Comparison of ENCODE assay signal across 2 cellular contexts in the genomic region with DNA sequence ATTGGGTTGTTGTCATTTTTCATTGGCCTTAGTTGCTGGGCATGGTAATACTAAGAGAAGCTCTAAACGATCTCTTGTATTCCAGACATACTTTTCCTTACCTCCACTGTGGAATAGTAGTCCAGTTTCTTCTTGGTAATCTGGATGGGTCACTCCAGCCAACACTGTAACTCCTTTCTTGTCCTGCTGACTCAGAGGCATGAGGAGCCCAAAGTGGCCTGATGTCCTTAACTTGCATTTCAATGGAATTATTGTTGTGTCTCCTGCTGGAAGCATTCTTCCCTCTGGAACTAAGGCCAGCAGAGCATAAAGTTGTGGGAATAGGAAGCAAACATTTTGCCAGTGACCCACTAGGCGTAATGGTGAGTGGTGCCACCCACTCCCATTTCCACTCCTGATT.
TF ChIP-seq lines count a peak whose summit lies in the region.

No MANE protein-coding gene starts in this region.

TF ChIP-seq in IMR-90, 13 proteins besides CTCF, POLR2A, EP300 and RAD21:
- no peak for TF ChIP-seq BHLHE40 (IDR thresholded peaks at IDR 0.05; ENCODE audit: low read depth, low read length)
- no peak for TF ChIP-seq SMC3 (IDR thresholded peaks at IDR 0.05; ENCODE audit: low read depth, low read length)
- no peak for TF ChIP-seq CHD1 (IDR thresholded peaks at IDR 0.05; ENCODE audit: low read depth, low read length)
- TF ChIP-seq, protein P1, sequence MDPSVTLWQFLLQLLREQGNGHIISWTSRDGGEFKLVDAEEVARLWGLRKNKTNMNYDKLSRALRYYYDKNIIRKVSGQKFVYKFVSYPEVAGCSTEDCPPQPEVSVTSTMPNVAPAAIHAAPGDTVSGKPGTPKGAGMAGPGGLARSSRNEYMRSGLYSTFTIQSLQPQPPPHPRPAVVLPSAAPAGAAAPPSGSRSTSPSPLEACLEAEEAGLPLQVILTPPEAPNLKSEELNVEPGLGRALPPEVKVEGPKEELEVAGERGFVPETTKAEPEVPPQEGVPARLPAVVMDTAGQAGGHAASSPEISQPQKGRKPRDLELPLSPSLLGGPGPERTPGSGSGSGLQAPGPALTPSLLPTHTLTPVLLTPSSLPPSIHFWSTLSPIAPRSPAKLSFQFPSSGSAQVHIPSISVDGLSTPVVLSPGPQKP (IDR thresholded peaks at IDR 0.05; ENCODE audit: borderline replicate concordance, low read depth, low read length) = no peak
- no peak for TF ChIP-seq NFE2L2 (IDR thresholded peaks at IDR 0.05; ENCODE audit: low read depth, low read length)
- no peak for TF ChIP-seq MXI1 (IDR thresholded peaks at IDR 0.05; ENCODE audit: borderline replicate concordance, low read depth, low read length)
- TF ChIP-seq FOS (IDR thresholded peaks at IDR 0.05; ENCODE audit: low read depth, low read length) = no peak
- TF ChIP-seq, protein P2, sequence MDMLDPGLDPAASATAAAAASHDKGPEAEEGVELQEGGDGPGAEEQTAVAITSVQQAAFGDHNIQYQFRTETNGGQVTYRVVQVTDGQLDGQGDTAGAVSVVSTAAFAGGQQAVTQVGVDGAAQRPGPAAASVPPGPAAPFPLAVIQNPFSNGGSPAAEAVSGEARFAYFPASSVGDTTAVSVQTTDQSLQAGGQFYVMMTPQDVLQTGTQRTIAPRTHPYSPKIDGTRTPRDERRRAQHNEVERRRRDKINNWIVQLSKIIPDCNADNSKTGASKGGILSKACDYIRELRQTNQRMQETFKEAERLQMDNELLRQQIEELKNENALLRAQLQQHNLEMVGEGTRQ (IDR thresholded peaks at IDR 0.05; ENCODE audit: low read depth, low read length) = no peak
- TF ChIP-seq MAFK (IDR thresholded peaks at IDR 0.05; ENCODE audit: low read depth, low read length) = no peak
- TF ChIP-seq RCOR1 (IDR thresholded peaks at IDR 0.05; ENCODE audit: insufficient replicate concordance, low read length) = no peak
- no peak for TF ChIP-seq CEBPB (IDR thresholded peaks at IDR 0.05; ENCODE audit: low read depth, low read length)
- no peak for TF ChIP-seq RFX5 (IDR thresholded peaks at IDR 0.05; ENCODE audit: low read depth, low read length)
- TF ChIP-seq MAZ (IDR thresholded peaks at IDR 0.05; ENCODE audit: borderline replicate concordance, low read depth, low read length) = no peak

TF ChIP-seq in K562, 482 proteins besides CTCF, POLR2A, EP300 and RAD21:
- TF ChIP-seq PYGO2 (tag; IDR thresholded peaks at IDR 0.05) = no peak
- TF ChIP-seq CBFA2T3 (IDR thresholded peaks at IDR 0.05) = no peak
- TF ChIP-seq, protein P3, sequence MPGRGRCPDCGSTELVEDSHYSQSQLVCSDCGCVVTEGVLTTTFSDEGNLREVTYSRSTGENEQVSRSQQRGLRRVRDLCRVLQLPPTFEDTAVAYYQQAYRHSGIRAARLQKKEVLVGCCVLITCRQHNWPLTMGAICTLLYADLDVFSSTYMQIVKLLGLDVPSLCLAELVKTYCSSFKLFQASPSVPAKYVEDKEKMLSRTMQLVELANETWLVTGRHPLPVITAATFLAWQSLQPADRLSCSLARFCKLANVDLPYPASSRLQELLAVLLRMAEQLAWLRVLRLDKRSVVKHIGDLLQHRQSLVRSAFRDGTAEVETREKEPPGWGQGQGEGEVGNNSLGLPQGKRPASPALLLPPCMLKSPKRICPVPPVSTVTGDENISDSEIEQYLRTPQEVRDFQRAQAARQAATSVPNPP (IDR thresholded peaks at IDR 0.05; ENCODE audit: borderline replicate concordance, insufficient read depth, insufficient read length) = no peak
- no peak for TF ChIP-seq ZNF232 (CRISPR knock-in tag; IDR thresholded peaks at IDR 0.05)
- TF ChIP-seq CEBPB (tag; IDR thresholded peaks at IDR 0.05) = no peak
- TF ChIP-seq, protein P4, sequence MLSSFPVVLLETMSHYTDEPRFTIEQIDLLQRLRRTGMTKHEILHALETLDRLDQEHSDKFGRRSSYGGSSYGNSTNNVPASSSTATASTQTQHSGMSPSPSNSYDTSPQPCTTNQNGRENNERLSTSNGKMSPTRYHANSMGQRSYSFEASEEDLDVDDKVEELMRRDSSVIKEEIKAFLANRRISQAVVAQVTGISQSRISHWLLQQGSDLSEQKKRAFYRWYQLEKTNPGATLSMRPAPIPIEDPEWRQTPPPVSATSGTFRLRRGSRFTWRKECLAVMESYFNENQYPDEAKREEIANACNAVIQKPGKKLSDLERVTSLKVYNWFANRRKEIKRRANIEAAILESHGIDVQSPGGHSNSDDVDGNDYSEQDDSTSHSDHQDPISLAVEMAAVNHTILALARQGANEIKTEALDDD (IDR thresholded peaks at IDR 0.05) = 0 out of 2 replicates have a peak, but pooled peaks have one; percentile 11
- no peak for TF ChIP-seq ZNF707 (CRISPR knock-in tag; conservative IDR thresholded peaks at IDR 0.05)
